ENCODE assay signal across 26 cellular contexts in genomic region chr1:170231669-170232068, GRCh38.
"Had no signal": no experiment of that assay in that cellular context is flagged by ENCODE, and none has a peak within 500 bp of the region (broad histone marks: within the 10 kb centered on the region; RNA-seq: fewer than 3 reads in every experiment).

No MANE protein-coding gene starts in this region.

- H3K27me3 Mint-ChIP-seq: activated B cell treated with CpG ODN at 0.5 μM for 24 hours had no signal

- ATAC-seq: activated CD4-positive, CD25-positive, alpha-beta regulatory T cell treated with anti-CD3 and anti-CD28 coated beads, Interleukin-2, amount 50 U/mL, for 24 hours; activated CD8-positive, alpha-beta T cell treated with anti-CD3 and anti-CD28 coated beads for 36 hours; activated T-cell treated with anti-CD3 and anti-CD28 coated beads, Interleukin-2, amount 50 U/mL, for 4 hours; activated T-helper 17 cell treated with anti-CD3 and anti-CD28 coated beads, Interleukin-2, amount 50 U/mL, for 72 hours; gastroesophageal sphincter; T-cell had no signal

- H3K36me3 Mint-ChIP-seq: activated naive CD8-positive, alpha-beta T cell; brain; T-cell had no signal

- H3K27ac Mint-ChIP-seq: activated B cell treated with CpG ODN at 0.5 μM for 24 hours; activated CD8-positive, alpha-beta T cell treated with anti-CD3 and anti-CD28 coated beads for 36 hours; activated naive CD8-positive, alpha-beta T cell; activated T-helper 17 cell treated with anti-CD3 and anti-CD28 coated beads, Interleukin-2, amount 50 U/mL, for 72 hours; brain; T-cell; T-helper 1 cell treated with Interleukin-12 subunit alpha and Interleukin-12 subunit beta and Interleukin-4 antibody, amounts not matched to agents 30 μg/mL and 1 μg/mL, for 36 hours had no signal

- H3K4me3 Mint-ChIP-seq: activated B cell treated with CpG ODN at 0.5 μM for 24 hours; activated CD8-positive, alpha-beta T cell treated with anti-CD3 and anti-CD28 coated beads for 36 hours; activated naive CD8-positive, alpha-beta T cell; activated T-cell treated with anti-CD3 and anti-CD28 coated beads, Interleukin-2, amount 50 U/mL, for 4 hours; activated T-helper 17 cell treated with anti-CD3 and anti-CD28 coated beads, Interleukin-2, amount 50 U/mL, for 72 hours; brain; T-cell; T-helper 1 cell treated with Interleukin-12 subunit alpha and Interleukin-12 subunit beta and Interleukin-4 antibody, amounts not matched to agents 30 μg/mL and 1 μg/mL, for 36 hours had no signal

- H3K9me3 Mint-ChIP-seq: activated B cell treated with CpG ODN at 0.5 μM for 24 hours; activated CD8-positive, alpha-beta T cell treated with anti-CD3 and anti-CD28 coated beads for 36 hours; activated T-cell treated with anti-CD3 and anti-CD28 coated beads, Interleukin-2, amount 50 U/mL, for 4 hours; activated T-helper 17 cell treated with anti-CD3 and anti-CD28 coated beads, Interleukin-2, amount 50 U/mL, for 72 hours; T-cell; T-helper 1 cell treated with Interleukin-12 subunit alpha and Interleukin-12 subunit beta and Interleukin-4 antibody, amounts not matched to agents 30 μg/mL and 1 μg/mL, for 36 hours had no signal

- DNase-seq: activated B cell treated with CpG ODN at 0.5 μM for 24 hours; activated CD4-positive, alpha-beta T cell treated with anti-CD3 and anti-CD28 coated beads for 48 hours; activated CD4-positive, alpha-beta T cell treated with anti-CD3 and anti-CD28 coated beads, Interleukin-2, amount 50 U/mL, for 1 hour; activated CD4-positive, alpha-beta T cell treated with anti-CD3 and anti-CD28 coated beads, Interleukin-2, amount 50 U/mL, for 48 hours; activated CD8-positive, alpha-beta memory T cell treated with anti-CD3 and anti-CD28 coated beads for 24 hours; activated CD8-positive, alpha-beta T cell treated with anti-CD3 and anti-CD28 coated beads for 36 hours; activated effector memory CD4-positive, alpha-beta T cell treated with Interleukin-2 at 50 U/mL for 16 hours; activated gamma-delta T cell treated with Interleukin-2 at 50 U/mL for 16 hours; activated naive CD4-positive, alpha-beta T cell treated with anti-CD3 and anti-CD28 coated beads, Interleukin-2, amount 50 U/mL, for 16 hours; activated naive CD4-positive, alpha-beta T cell treated with Interleukin-2 at 50 U/mL for 16 hours; activated T-cell treated with anti-CD3 and anti-CD28 coated beads, Interleukin-2, amount 50 U/mL, for 4 hours; central memory CD4-positive, alpha-beta T cell; cerebellar nuclear complex; colonic mucosa; effector CD8-positive, alpha-beta T cell; esophagus squamous epithelium; foreskin melanocyte; T-cell; T-helper 9 cell; WERI-Rb-1 had no signal

- H3K4me1 Mint-ChIP-seq: activated B cell treated with CpG ODN at 0.5 μM for 24 hours; activated T-helper 17 cell treated with anti-CD3 and anti-CD28 coated beads, Interleukin-2, amount 50 U/mL, for 72 hours; brain; T-cell had no signal
